Comparison of ENCODE assay signal across 9 cellular contexts in the genomic region with DNA sequence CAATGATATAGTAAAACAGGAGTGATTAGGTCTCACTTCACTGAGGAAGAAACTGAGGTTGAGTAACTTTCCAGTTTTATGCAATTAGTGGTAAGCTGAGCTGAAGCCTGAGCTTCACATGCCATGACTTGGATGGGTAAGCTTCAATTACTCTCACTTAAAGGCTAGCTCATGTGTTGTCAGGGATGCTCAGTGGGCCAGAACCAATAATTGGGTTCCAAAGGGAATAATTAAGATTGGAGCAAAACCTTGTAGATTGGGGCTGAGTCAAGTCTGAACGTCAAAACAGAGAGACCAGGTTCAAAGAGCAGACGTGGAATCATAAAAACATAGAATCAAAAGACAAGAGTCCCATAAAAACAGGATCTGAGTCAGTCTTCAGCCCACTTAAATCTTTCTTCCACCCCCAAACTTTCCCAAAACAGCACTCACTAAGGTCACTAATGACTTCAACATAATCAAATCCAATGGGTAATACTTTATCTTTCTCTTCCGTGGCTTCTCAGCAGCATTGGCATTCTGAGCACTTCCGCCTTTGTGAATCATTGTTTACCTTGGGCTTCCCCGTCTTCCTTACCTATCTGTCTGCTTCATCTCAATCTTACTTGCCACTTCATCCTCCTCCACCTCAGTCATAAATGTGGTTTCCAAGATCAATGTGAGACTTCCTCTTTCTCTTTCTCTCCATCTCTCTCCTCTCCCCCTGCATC. TPM values are rescaled to one million over a fixed set of nuclear protein-coding genes. Genes with fewer than 3 reads are reported as not detected.
DNase-seq lines count a peak whose midpoint lies in the region; ATAC-seq and TF ChIP-seq lines count a peak whose summit lies in the region.
"Had no signal": no experiment of that assay in that cellular context is flagged by ENCODE, and none has a peak within 500 bp of the region (broad histone marks: within the 10 kb centered on the region; RNA-seq: fewer than 3 reads in every experiment).

No MANE protein-coding gene starts in this region.

- intact Hi-C loops in Right ventricle myocardium inferior (cut with DNase I) = no loop called here

- H3K36me3 Mint-ChIP-seq in nephron progenitor cell (ENCODE audit: low read depth) = no peaks in the 10 kb centered on the region

- no peaks in the 10 kb centered on the region for H3K27me3 ChIP-seq in SK-N-SH (ENCODE audit: insufficient read depth)

- WGBS in SK-N-SH (ENCODE audit: low lambda C conversion rate) = 12% methylated on average over 5 of the region's 5 CpGs

- no peak overlapping the region for H3K4me3 Mint-ChIP-seq in nephron progenitor cell

- H3K27ac ChIP-seq in SK-N-SH (ENCODE audit: low read depth in 2 of 2, low read length in 1 of 2) = peak overlapping the region in 1 of 2 experiments; percentile 78; a peak in 2 of 4 replicates

- peaks cover 0 to 22% of the 10 kb centered on the region in 2 experiments; a peak in 2 of 4 replicates for H3K4me1 ChIP-seq in SK-N-SH (ENCODE audit: control insufficient read depth in 1 of 2, insufficient read depth in 2 of 2, low read depth in 1 of 2, low read length in 1 of 2)

- H3K9me3 Mint-ChIP-seq in nephron progenitor cell = peaks cover 3% of the 10 kb centered on the region

- no peaks in the 10 kb centered on the region for H3K36me3 ChIP-seq in SK-N-SH (replicated peaks in 1 of 2; ENCODE audit: control insufficient read depth in 1 of 2, insufficient read depth in 2 of 2, low read length in 1 of 2)

- no peak overlapping the region; the same call in 1 of the 2 replicates for H3K9ac ChIP-seq in SK-N-SH

- H3K9me2 ChIP-seq in SK-N-SH = no peaks in the 10 kb centered on the region

- peak overlapping the region; percentile 42 for H3K4me2 ChIP-seq in SK-N-SH

- peak in 1 of 2 experiments; percentile 97; a peak in 3 of 4 replicates for TF ChIP-seq EP300 in SK-N-SH (IDR thresholded peaks at IDR 0.05; ENCODE audit: borderline replicate concordance in 1 of 2, low read depth in 1 of 2, low read length in 1 of 2)

- TF ChIP-seq CTCF in SK-N-SH (IDR thresholded peaks at IDR 0.05) (no peak), nephron progenitor cell (IDR thresholded peaks at IDR 0.05) (no peak)

- POLR2A ChIA-PET in SK-N-SH (lab: Yijun Ruan, JAX) = no interaction called here

- peaks cover 14% of the 10 kb centered on the region for H3K27me3 Mint-ChIP-seq in nephron progenitor cell (ENCODE audit: low read depth, poor library complexity)

- DNase-seq in SK-N-SH (no peak), kidney tubule cell (ENCODE audit: low spot score) (peak; percentile 91), nephron progenitor cell (no peak), Right ventricle myocardium inferior (ENCODE audit: missing footprints) (no peak), NCI-H146 (lab: John Stamatoyannopoulos, UW) (no peak)

- no peak overlapping the region for H2AFZ ChIP-seq in SK-N-SH (ENCODE audit: low read depth)

- TF ChIP-seq RAD21 in SK-N-SH (IDR thresholded peaks at IDR 0.05; ENCODE audit: low read length) = no peak

- H4K20me1 ChIP-seq in SK-N-SH (ENCODE audit: insufficient read depth) = no peaks in the 10 kb centered on the region

- CTCF ChIA-PET in SK-N-SH (lab: Yijun Ruan, JAX) = interaction anchor here (0.8 to 2.0 kb wide), 2 partner anchors 7 to 259 kb away, joined by 3 to 7 read pairs; no protein-coding TSS in a partner anchor

- H3K4me3 ChIP-seq in SK-N-SH (ENCODE audit: low read depth in 2 of 2, low read length in 1 of 2) = no peak overlapping the region

- ATAC-seq in GM18858 (IDR thresholded peaks at IDR 0.05; ENCODE audit: unreplicated experiment) = peak; percentile 84
- ATAC-seq in HG02642 (IDR thresholded peaks at IDR 0.05; ENCODE audit: poor library complexity, unreplicated experiment) = peak; percentile 84
- no peak for ATAC-seq in Right ventricle myocardium inferior
- no peak for ATAC-seq in GM21528 (IDR thresholded peaks at IDR 0.05; ENCODE audit: low FRiP score, unreplicated experiment)

- H3K27ac Mint-ChIP-seq in nephron progenitor cell = no peak overlapping the region

- H3K9me3 ChIP-seq in SK-N-SH = no peaks in the 10 kb centered on the region

- peaks cover 39% of the 10 kb centered on the region for H3F3A ChIP-seq in SK-N-SH (replicated peaks; ENCODE audit: insufficient read depth)

- peaks cover 47% of the 10 kb centered on the region for H3K4me1 Mint-ChIP-seq in nephron progenitor cell

- H3K79me2 ChIP-seq in SK-N-SH (ENCODE audit: insufficient read depth) = no peaks in the 10 kb centered on the region

TF ChIP-seq in SK-N-SH, 30 proteins besides CTCF, POLR2A, EP300 and RAD21:
- TF ChIP-seq, protein P1, sequence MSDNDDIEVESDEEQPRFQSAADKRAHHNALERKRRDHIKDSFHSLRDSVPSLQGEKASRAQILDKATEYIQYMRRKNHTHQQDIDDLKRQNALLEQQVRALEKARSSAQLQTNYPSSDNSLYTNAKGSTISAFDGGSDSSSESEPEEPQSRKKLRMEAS (IDR thresholded peaks at IDR 0.05; ENCODE audit: low read depth) = peak; percentile 74
- TF ChIP-seq NFIC (IDR thresholded peaks at IDR 0.05; ENCODE audit: borderline replicate concordance) = peak; percentile 82
- TF ChIP-seq RFX5 (IDR thresholded peaks at IDR 0.05; ENCODE audit: low read length) = no peak
- TF ChIP-seq JUND (IDR thresholded peaks at IDR 0.05) = peak; percentile 90
- no peak for TF ChIP-seq EZH2phosphoT487 (IDR thresholded peaks at IDR 0.05; ENCODE audit: borderline replicate concordance, low read depth)
- TF ChIP-seq SIN3A (IDR thresholded peaks at IDR 0.05; ENCODE audit: borderline replicate concordance, low read depth, low read length) = 0 out of 2 replicates have a peak, but pooled peaks have one; percentile 21
- TF ChIP-seq RXRA (IDR thresholded peaks at IDR 0.05; ENCODE audit: borderline replicate concordance, low read depth) = peak; percentile 86
- TF ChIP-seq FOXJ3 (CRISPR knock-in tag; IDR thresholded peaks at IDR 0.05) = no peak
- TF ChIP-seq FOXM1 (IDR thresholded peaks at IDR 0.05; ENCODE audit: low read depth) = peak; percentile 75; the same call in 1 of the 2 replicates
- TF ChIP-seq, protein P2, sequence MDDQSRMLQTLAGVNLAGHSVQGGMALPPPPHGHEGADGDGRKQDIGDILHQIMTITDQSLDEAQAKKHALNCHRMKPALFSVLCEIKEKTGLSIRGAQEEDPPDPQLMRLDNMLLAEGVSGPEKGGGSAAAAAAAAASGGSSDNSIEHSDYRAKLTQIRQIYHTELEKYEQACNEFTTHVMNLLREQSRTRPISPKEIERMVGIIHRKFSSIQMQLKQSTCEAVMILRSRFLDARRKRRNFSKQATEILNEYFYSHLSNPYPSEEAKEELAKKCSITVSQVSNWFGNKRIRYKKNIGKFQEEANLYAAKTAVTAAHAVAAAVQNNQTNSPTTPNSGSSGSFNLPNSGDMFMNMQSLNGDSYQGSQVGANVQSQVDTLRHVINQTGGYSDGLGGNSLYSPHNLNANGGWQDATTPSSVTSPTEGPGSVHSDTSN (IDR thresholded peaks at IDR 0.05) = peak; percentile 96
- TF ChIP-seq, protein P3, sequence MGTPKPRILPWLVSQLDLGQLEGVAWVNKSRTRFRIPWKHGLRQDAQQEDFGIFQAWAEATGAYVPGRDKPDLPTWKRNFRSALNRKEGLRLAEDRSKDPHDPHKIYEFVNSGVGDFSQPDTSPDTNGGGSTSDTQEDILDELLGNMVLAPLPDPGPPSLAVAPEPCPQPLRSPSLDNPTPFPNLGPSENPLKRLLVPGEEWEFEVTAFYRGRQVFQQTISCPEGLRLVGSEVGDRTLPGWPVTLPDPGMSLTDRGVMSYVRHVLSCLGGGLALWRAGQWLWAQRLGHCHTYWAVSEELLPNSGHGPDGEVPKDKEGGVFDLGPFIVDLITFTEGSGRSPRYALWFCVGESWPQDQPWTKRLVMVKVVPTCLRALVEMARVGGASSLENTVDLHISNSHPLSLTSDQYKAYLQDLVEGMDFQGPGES (IDR thresholded peaks at IDR 0.05; ENCODE audit: low read depth, low read length) = no peak
- TF ChIP-seq CHD2 (IDR thresholded peaks at IDR 0.05; ENCODE audit: low read length, partially characterized antibody) = no peak
- peak; percentile 72; the same call in 1 of the 2 replicates for TF ChIP-seq MEF2A (IDR thresholded peaks at IDR 0.05; ENCODE audit: borderline replicate concordance, low read depth)
- TF ChIP-seq TEAD4 (IDR thresholded peaks at IDR 0.05; ENCODE audit: borderline replicate concordance, insufficient read depth) = peak; percentile 91
- TF ChIP-seq, protein P4, sequence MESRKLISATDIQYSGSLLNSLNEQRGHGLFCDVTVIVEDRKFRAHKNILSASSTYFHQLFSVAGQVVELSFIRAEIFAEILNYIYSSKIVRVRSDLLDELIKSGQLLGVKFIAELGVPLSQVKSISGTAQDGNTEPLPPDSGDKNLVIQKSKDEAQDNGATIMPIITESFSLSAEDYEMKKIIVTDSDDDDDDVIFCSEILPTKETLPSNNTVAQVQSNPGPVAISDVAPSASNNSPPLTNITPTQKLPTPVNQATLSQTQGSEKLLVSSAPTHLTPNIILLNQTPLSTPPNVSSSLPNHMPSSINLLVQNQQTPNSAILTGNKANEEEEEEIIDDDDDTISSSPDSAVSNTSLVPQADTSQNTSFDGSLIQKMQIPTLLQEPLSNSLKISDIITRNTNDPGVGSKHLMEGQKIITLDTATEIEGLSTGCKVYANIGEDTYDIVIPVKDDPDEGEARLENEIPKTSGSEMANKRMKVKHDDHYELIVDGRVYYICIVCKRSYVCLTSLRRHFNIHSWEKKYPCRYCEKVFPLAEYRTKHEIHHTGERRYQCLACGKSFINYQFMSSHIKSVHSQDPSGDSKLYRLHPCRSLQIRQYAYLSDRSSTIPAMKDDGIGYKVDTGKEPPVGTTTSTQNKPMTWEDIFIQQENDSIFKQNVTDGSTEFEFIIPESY (IDR thresholded peaks at IDR 0.05; ENCODE audit: borderline replicate concordance, low read depth) = peak; percentile 76; the same call in 1 of the 2 replicates
- TF ChIP-seq ELF1 (IDR thresholded peaks at IDR 0.05) = peak; percentile 86
- peak; percentile 93 for TF ChIP-seq FOSL2 (IDR thresholded peaks at IDR 0.05; ENCODE audit: borderline replicate concordance, low read depth)
- TF ChIP-seq POLR2AphosphoS5 (IDR thresholded peaks at IDR 0.05; ENCODE audit: low read depth, low read length) = peak; percentile 45; the same call in 1 of the 2 replicates
- TF ChIP-seq TCF12 (IDR thresholded peaks at IDR 0.05) = peak; percentile 97

RNA-seq across cellular contexts. Expression of a gene that starts 23.0 kb away (rescaled TPM):
- polyA plus RNA-seq in SK-N-SH (2012; rRNA removed) = 30.7 and 37.6 TPM in 2 replicates
- polyA plus RNA-seq in SK-N-SH (2012; cell fraction: cytosol; rRNA removed) = 28.1 and 35.5 TPM in 2 replicates
- 63.1 and 73.2 TPM in 2 replicates for polyA plus RNA-seq in SK-N-SH (2012; cell fraction: nucleus; rRNA removed)
- total RNA-seq in Right ventricle myocardium inferior = 11.4 TPM
- total RNA-seq: T-helper 1 cell treated with Interleukin-12 subunit alpha and Interleukin-12 subunit beta and Interleukin-4 antibody, amounts not matched to agents 30 ng/mL and 1 ng/mL, for 36 hours had no signal

Comparison
In these comparisons a context has a peak if more than half of its experiments do, and no peak if none do; other contexts are left out.
1. ATAC-seq: peak in GM18858 (single experiment) and HG02642 (single experiment); none in Right ventricle myocardium inferior (single experiment) and GM21528 (single experiment).